Comparison of ENCODE assay signal across 2 cellular contexts in the genomic region with DNA sequence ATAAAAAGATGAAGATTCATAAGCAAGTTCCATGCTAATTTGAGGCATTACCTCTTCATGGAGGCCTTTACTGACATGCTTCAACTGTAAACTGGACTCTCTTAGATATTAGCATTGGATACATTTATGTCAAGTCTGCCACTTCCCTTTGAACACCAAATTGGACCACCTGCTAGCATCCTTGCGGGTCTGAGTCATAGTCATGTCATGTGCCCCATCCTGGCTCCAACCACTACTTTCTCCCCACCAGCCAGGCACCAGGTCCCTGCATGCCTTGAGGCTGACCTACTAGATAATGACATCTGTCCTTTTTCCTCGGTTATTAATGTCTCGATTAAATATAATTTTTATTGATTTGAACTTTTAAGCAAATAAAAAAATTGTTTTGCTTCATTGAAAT.
TF ChIP-seq lines count a peak whose summit lies in the region.

No MANE protein-coding gene starts in this region.

TF ChIP-seq in K562, 482 proteins besides CTCF, POLR2A, EP300 and RAD21:
- TF ChIP-seq RBM39 (optimal IDR thresholded peaks at IDR 0.05; ENCODE audit: low read depth, low read length) (no peak), KLF1 (tag; IDR thresholded peaks at IDR 0.05) (no peak), SNRNP70 (optimal IDR thresholded peaks at IDR 0.05; ENCODE audit: low read depth, low read length) (no peak), RFX1 (IDR thresholded peaks at IDR 0.05) (no peak), ZBTB34 (CRISPR knock-in tag; IDR thresholded peaks at IDR 0.05) (no peak), MED1 (CRISPR knock-in tag; IDR thresholded peaks at IDR 0.05; ENCODE audit: borderline replicate concordance) (no peak), ELF2 (CRISPR knock-in tag; IDR thresholded peaks at IDR 0.05) (no peak), ZNF583 (CRISPR knock-in tag; IDR thresholded peaks at IDR 0.05) (no peak), ZNF316 (IDR thresholded peaks at IDR 0.05) (no peak), CBX3 (IDR thresholded peaks at IDR 0.05; ENCODE audit: borderline replicate concordance in 1 of 2, low read length in 2 of 2) (no peak), FOSL1 (tag; conservative IDR thresholded peaks at IDR 0.05) (peak; percentile 31; the same call in 1 of the 2 replicates), JUND (IDR thresholded peaks at IDR 0.05; ENCODE audit: borderline replicate concordance, low read depth, low read length) (peak; percentile 27; the same call in 1 of the 2 replicates), JUND (tag; IDR thresholded peaks at IDR 0.05; ENCODE audit: borderline replicate concordance, low read depth, low read length) (no peak), ILF3 (IDR thresholded peaks at IDR 0.05; ENCODE audit: borderline replicate concordance) (no peak)
- TF ChIP-seq, protein P1, sequence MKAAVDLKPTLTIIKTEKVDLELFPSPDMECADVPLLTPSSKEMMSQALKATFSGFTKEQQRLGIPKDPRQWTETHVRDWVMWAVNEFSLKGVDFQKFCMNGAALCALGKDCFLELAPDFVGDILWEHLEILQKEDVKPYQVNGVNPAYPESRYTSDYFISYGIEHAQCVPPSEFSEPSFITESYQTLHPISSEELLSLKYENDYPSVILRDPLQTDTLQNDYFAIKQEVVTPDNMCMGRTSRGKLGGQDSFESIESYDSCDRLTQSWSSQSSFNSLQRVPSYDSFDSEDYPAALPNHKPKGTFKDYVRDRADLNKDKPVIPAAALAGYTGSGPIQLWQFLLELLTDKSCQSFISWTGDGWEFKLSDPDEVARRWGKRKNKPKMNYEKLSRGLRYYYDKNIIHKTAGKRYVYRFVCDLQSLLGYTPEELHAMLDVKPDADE (conservative IDR thresholded peaks at IDR 0.05; ENCODE audit: control insufficient read depth, low read depth, low read length), result no peak

TF ChIP-seq in HepG2, 621 proteins besides CTCF, POLR2A, EP300 and RAD21:
- no peak for TF ChIP-seq NR3C1 (CRISPR knock-in tag; IDR thresholded peaks at IDR 0.05)
- TF ChIP-seq ZSCAN25 (CRISPR knock-in tag; IDR thresholded peaks at IDR 0.05), result no peak
- no peak for TF ChIP-seq IRX3 (CRISPR knock-in tag; IDR thresholded peaks at IDR 0.05; ENCODE audit: borderline replicate concordance, low read depth)
- TF ChIP-seq ZNF609 (CRISPR knock-in tag; IDR thresholded peaks at IDR 0.05; ENCODE audit: borderline replicate concordance), result no peak
- TF ChIP-seq, protein P2, sequence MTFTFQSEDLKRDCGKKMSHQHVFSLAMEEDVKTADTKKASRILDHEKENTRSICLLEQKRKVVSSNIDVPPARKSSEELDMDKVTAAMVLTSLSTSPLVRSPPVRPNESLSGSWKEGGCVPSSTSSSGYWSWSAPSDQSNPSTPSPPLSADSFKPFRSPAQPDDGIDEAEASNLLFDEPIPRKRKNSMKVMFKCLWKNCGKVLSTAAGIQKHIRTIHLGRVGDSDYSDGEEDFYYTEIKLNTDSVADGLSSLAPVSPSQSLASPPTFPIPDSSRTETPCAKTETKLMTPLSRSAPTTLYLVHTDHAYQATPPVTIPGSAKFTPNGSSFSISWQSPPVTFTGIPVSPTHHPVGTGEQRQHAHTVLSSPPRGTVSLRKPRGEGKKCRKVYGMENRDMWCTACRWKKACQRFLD (CRISPR knock-in tag; IDR thresholded peaks at IDR 0.05; ENCODE audit: borderline replicate concordance), result no peak
- no peak for TF ChIP-seq GTF2F1 (IDR thresholded peaks at IDR 0.05; ENCODE audit: low read length)
- TF ChIP-seq NFIB (CRISPR knock-in tag; IDR thresholded peaks at IDR 0.05; ENCODE audit: borderline replicate concordance), result no peak
- TF ChIP-seq, protein P3, sequence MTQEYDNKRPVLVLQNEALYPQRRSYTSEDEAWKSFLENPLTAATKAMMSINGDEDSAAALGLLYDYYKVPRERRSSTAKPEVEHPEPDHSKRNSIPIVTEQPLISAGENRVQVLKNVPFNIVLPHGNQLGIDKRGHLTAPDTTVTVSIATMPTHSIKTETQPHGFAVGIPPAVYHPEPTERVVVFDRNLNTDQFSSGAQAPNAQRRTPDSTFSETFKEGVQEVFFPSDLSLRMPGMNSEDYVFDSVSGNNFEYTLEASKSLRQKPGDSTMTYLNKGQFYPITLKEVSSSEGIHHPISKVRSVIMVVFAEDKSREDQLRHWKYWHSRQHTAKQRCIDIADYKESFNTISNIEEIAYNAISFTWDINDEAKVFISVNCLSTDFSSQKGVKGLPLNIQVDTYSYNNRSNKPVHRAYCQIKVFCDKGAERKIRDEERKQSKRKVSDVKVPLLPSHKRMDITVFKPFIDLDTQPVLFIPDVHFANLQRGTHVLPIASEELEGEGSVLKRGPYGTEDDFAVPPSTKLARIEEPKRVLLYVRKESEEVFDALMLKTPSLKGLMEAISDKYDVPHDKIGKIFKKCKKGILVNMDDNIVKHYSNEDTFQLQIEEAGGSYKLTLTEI (CRISPR knock-in tag; conservative IDR thresholded peaks at IDR 0.05), result no peak
- no peak for TF ChIP-seq ZNF207 (IDR thresholded peaks at IDR 0.05; ENCODE audit: borderline replicate concordance)
- TF ChIP-seq POGZ (CRISPR knock-in tag; IDR thresholded peaks at IDR 0.05), result no peak
- no peak for TF ChIP-seq ZNF563 (CRISPR knock-in tag; IDR thresholded peaks at IDR 0.05)
- TF ChIP-seq HOMEZ (CRISPR knock-in tag; IDR thresholded peaks at IDR 0.05; ENCODE audit: low read depth), result no peak
- no peak for TF ChIP-seq ZNF749 (CRISPR knock-in tag; IDR thresholded peaks at IDR 0.05; ENCODE audit: borderline replicate concordance)
- no peak for TF ChIP-seq ZNF143 (CRISPR knock-in tag; IDR thresholded peaks at IDR 0.05)
- TF ChIP-seq U2AF2 (IDR thresholded peaks at IDR 0.05; ENCODE audit: low read depth, low read length), result no peak
- TF ChIP-seq, protein P4, sequence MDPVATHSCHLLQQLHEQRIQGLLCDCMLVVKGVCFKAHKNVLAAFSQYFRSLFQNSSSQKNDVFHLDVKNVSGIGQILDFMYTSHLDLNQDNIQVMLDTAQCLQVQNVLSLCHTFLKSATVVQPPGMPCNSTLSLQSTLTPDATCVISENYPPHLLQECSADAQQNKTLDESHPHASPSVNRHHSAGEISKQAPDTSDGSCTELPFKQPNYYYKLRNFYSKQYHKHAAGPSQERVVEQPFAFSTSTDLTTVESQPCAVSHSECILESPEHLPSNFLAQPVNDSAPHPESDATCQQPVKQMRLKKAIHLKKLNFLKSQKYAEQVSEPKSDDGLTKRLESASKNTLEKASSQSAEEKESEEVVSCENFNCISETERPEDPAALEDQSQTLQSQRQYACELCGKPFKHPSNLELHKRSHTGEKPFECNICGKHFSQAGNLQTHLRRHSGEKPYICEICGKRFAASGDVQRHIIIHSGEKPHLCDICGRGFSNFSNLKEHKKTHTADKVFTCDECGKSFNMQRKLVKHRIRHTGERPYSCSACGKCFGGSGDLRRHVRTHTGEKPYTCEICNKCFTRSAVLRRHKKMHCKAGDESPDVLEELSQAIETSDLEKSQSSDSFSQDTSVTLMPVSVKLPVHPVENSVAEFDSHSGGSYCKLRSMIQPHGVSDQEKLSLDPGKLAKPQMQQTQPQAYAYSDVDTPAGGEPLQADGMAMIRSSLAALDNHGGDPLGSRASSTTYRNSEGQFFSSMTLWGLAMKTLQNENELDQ (CRISPR knock-in tag; IDR thresholded peaks at IDR 0.05; ENCODE audit: borderline replicate concordance), result no peak
- TF ChIP-seq, protein P5, sequence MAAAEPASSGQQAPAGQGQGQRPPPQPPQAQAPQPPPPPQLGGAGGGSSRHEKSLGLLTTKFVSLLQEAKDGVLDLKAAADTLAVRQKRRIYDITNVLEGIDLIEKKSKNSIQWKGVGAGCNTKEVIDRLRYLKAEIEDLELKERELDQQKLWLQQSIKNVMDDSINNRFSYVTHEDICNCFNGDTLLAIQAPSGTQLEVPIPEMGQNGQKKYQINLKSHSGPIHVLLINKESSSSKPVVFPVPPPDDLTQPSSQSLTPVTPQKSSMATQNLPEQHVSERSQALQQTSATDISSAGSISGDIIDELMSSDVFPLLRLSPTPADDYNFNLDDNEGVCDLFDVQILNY (CRISPR knock-in tag; conservative IDR thresholded peaks at IDR 0.05), result no peak
